17 cellular contexts compared by ENCODE assay signal in the genomic region with DNA sequence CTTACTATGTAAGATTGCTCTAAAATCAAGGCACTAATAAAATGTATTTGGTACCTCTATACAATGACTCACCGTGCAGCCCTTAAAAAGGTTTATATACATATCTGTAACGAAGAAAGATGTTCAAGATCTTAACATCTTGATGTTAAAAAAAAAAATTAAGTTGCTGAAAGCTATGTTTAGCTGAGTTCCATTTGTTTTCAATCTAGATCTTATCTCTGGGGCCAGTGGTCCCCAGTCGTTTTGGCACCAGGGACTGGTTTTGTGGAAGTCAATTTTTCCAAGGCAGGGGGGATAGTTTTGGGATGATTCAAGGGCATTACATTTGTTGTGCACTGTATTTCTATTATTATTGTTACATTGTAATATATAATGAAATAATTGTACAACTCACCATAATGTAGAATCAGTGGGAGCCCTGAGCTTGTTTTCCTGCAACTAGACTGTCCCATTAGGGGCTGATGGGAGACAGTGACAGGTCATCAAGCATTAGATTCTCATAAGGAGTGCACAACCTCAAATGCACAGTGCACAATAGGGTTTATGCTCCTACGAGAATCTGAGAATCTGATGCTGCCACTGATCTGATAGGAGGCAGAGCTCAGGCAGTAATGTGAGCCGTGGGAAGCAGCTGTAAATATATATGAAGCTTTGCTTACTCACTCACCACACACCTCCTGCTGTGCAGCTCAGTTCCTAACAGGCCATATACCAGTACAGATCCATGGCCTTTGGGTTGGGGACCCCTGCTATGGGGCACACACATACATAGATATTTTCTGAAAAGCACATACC. TPM values are rescaled to one million over a fixed set of nuclear protein-coding genes. Genes with fewer than 3 reads are reported as not detected.
DNase-seq lines count a peak whose midpoint lies in the region; ATAC-seq, FAIRE-seq and TF ChIP-seq lines count a peak whose summit lies in the region.
"Had no signal": no experiment of that assay in that cellular context is flagged by ENCODE, and none has a peak within 500 bp of the region (broad histone marks: within the 10 kb centered on the region; RNA-seq: fewer than 3 reads in every experiment).

No MANE protein-coding gene starts in this region.

- H3K4me2 ChIP-seq in K562 (ENCODE audit: insufficient read depth, low read length), result no peak overlapping the region

- BruUV-seq in K562 (replicated peaks; lab: Mats Ljungman, UMichigan), result no TSS peak

- no peaks in the 10 kb centered on the region for H3K9me1 ChIP-seq in K562 (ENCODE audit: control insufficient read depth, insufficient read depth, low read length)

- H3K27ac ChIP-seq in K562 (ENCODE audit: extremely low read depth, low read depth, low read length), result no peak overlapping the region
- no peak overlapping the region for H3K27ac ChIP-seq in effector memory CD4-positive, alpha-beta T cell (ENCODE audit: insufficient read depth, low read length, poor library complexity, severe bottlenecking)
- H3K27ac ChIP-seq: gastrocnemius medialis had no signal

- H3K27ac Mint-ChIP-seq in HFFc6, result no peak overlapping the region
- H3K27ac Mint-ChIP-seq: activated CD8-positive, alpha-beta T cell treated with anti-CD3 and anti-CD28 coated beads, Interleukin-2, amount 10 ng/mL, durations not matched to agents 7 days and 5 days; CD4-positive, alpha-beta memory T cell; natural killer cell treated with Interleukin-12 subunit alpha and Interleukin-12 subunit beta and Interleukin-15 and Interleukin-18, amount 100 ng/mL, for 72 hours had no signal

- H3K9me3 ChIP-seq in K562 (replicated peaks; ENCODE audit: control insufficient read depth, insufficient read depth, low read depth, low read length), result no peaks in the 10 kb centered on the region
- no peaks in the 10 kb centered on the region for H3K9me3 ChIP-seq in effector memory CD4-positive, alpha-beta T cell (ENCODE audit: control insufficient read depth, low read length)

- H2AFZ ChIP-seq in K562 (ENCODE audit: low read depth, low read length), result no peak overlapping the region

- CTCF ChIA-PET in K562 (lab: Yijun Ruan, JAX; ENCODE audit: low intra/inter-chr PET ratio), result no interaction called here

- no peak for TF ChIP-seq RAD21 in K562 (CRISPR knock-in tag; conservative IDR thresholded peaks at IDR 0.05 in 1 of 2, IDR thresholded peaks at IDR 0.05 in 1 of 2)

- no peaks in the 10 kb centered on the region for H3K4me1 ChIP-seq in K562 (replicated peaks in 1 of 2; ENCODE audit: control insufficient read depth in 2 of 2, insufficient read depth in 2 of 2, low read length in 2 of 2)
- no peaks in the 10 kb centered on the region for H3K4me1 ChIP-seq in effector memory CD4-positive, alpha-beta T cell (ENCODE audit: control insufficient read depth, insufficient read depth, low read length, poor library complexity, severe bottlenecking)
- H3K4me1 ChIP-seq: gastrocnemius medialis had no signal

- no peak overlapping the region for H3K4me3 Mint-ChIP-seq in HFFc6
- H3K4me3 Mint-ChIP-seq: activated CD8-positive, alpha-beta T cell treated with anti-CD3 and anti-CD28 coated beads, Interleukin-2, amount 10 ng/mL, durations not matched to agents 7 days and 5 days; CD4-positive, alpha-beta memory T cell; natural killer cell treated with Interleukin-12 subunit alpha and Interleukin-12 subunit beta and Interleukin-15 and Interleukin-18, amount 100 ng/mL, for 72 hours had no signal

- WGBS in K562 (ENCODE audit: insufficient coverage, low coverage, missing lambda C conversion rate), result 1% methylated on average over 5 of the region's 5 CpGs

- no peaks in the 10 kb centered on the region for H3K36me3 ChIP-seq in K562 (ENCODE audit: control insufficient read depth, insufficient read depth, low read length)
- no peaks in the 10 kb centered on the region for H3K36me3 ChIP-seq in effector memory CD4-positive, alpha-beta T cell (ENCODE audit: control insufficient read depth, insufficient read depth, low read length)
- H3K36me3 ChIP-seq: gastrocnemius medialis had no signal

- no peak for TF ChIP-seq EP300 in K562 (IDR thresholded peaks at IDR 0.05; ENCODE audit: low read length)

- no peaks in the 10 kb centered on the region for H3K79me2 ChIP-seq in K562 (ENCODE audit: control insufficient read depth, insufficient read depth, low read length)

- peak; percentile 89 for DNase-seq in H4 (ENCODE audit: low spot score)
- peak; percentile 7 for DNase-seq in NCI-H2227 treated with DMSO at 0.1 percent for 48 hours (lab: John Stamatoyannopoulos, UW)
- DNase-seq in K562 (ENCODE audit: extremely low read depth in 1 of 4, low spot score in 3 of 4), result peak in 1 of 4 experiments; percentile 9
- DNase-seq in islet precursor cell, result peak; percentile 57
- no peak for DNase-seq in HFFc6
- DNase-seq in ACHN, result no peak
- no peak for DNase-seq in effector memory CD4-positive, alpha-beta T cell
- no peak for DNase-seq in GM19238 (ENCODE audit: insufficient read length, low spot score)
- DNase-seq: activated CD8-positive, alpha-beta T cell treated with anti-CD3 and anti-CD28 coated beads, Interleukin-2, amount 10 ng/mL, durations not matched to agents 7 days and 5 days; activated naive CD4-positive, alpha-beta T cell treated with anti-CD3 and anti-CD28 coated beads, Interleukin-2, amount 50 U/mL, for 16 hours; CD4-positive, alpha-beta memory T cell; cortex of kidney; gastrocnemius medialis; NCI-H1092; T-helper 9 cell had no signal

- H4K20me1 ChIP-seq in K562 (replicated peaks; ENCODE audit: control insufficient read depth, insufficient read depth, low read length), result no peaks in the 10 kb centered on the region

- no peak overlapping the region for H3K4me3 ChIP-seq in K562
- H3K4me3 ChIP-seq in effector memory CD4-positive, alpha-beta T cell (ENCODE audit: insufficient read depth, low read depth, low read length, poor library complexity, severe bottlenecking), result no peak overlapping the region
- H3K4me3 ChIP-seq: gastrocnemius medialis had no signal

- peak; percentile 37; the same call in 1 of the 3 replicates for ATAC-seq in K562
- ATAC-seq: activated CD8-positive, alpha-beta T cell treated with anti-CD3 and anti-CD28 coated beads, Interleukin-2, amount 10 ng/mL, durations not matched to agents 7 days and 5 days; gastrocnemius medialis; left lobe of liver; natural killer cell treated with Interleukin-12 subunit alpha and Interleukin-12 subunit beta and Interleukin-15 and Interleukin-18, amount 100 ng/mL, for 72 hours had no signal

- H3K27me3 Mint-ChIP-seq in HFFc6 (ENCODE audit: insufficient read depth), result peaks cover 2% of the 10 kb centered on the region
- H3K27me3 Mint-ChIP-seq: natural killer cell treated with Interleukin-12 subunit alpha and Interleukin-12 subunit beta and Interleukin-15 and Interleukin-18, amount 100 ng/mL, for 72 hours had no signal

- POLR2A ChIA-PET in K562 (lab: Yijun Ruan, JAX), result interaction anchor here (0.7 kb wide), 1 partner anchor 19 kb away, joined by 5 read pairs; no protein-coding TSS in a partner anchor

- H3K9me3 Mint-ChIP-seq in HFFc6, result no peaks in the 10 kb centered on the region
- H3K9me3 Mint-ChIP-seq: natural killer cell treated with Interleukin-12 subunit alpha and Interleukin-12 subunit beta and Interleukin-15 and Interleukin-18, amount 100 ng/mL, for 72 hours had no signal

- H3K36me3 Mint-ChIP-seq in HFFc6 (ENCODE audit: low read depth), result no peaks in the 10 kb centered on the region
- H3K36me3 Mint-ChIP-seq: CD4-positive, alpha-beta memory T cell; natural killer cell treated with Interleukin-12 subunit alpha and Interleukin-12 subunit beta and Interleukin-15 and Interleukin-18, amount 100 ng/mL, for 72 hours had no signal

- no peak for FAIRE-seq in K562 (lab: Jason Lieb, UNC)

- no peak for TF ChIP-seq POLR2A in K562 (conservative IDR thresholded peaks at IDR 0.05)

- TF ChIP-seq CTCF in K562 (IDR thresholded peaks at IDR 0.05 in 2 of 3, conservative IDR thresholded peaks at IDR 0.05 in 1 of 3; ENCODE audit: insufficient read depth in 2 of 3, low read depth in 1 of 3, low read length in 3 of 3), result no peak
- TF ChIP-seq CTCF in HFFc6 (IDR thresholded peaks at IDR 0.05), result no peak

- in situ Hi-C loops in K562 (cut with MboI), result no loop called here
- in situ Hi-C loops in ACHN (cut with HindIII; ENCODE audit: low pct_ligation_motif_present, low pct_unique_long_range_greater_than_20kb, low sequenced_read_pairs), result no loop called here

- no peaks in the 10 kb centered on the region for H3K4me1 Mint-ChIP-seq in HFFc6 (ENCODE audit: low read depth)
- H3K4me1 Mint-ChIP-seq: CD4-positive, alpha-beta memory T cell had no signal

- intact Hi-C loops in K562 (cut with micrococcal nuclease), result no loop called here

- no peak overlapping the region for H3K9ac ChIP-seq in K562 (ENCODE audit: insufficient read depth in 1 of 2, low read depth in 2 of 2, low read length in 2 of 2)

- H3K27me3 ChIP-seq in K562 (ENCODE audit: control insufficient read depth in 2 of 2, insufficient read depth in 2 of 2, low read length in 2 of 2), result no peaks in the 10 kb centered on the region; a peak in 1 of 5 replicates
- no peaks in the 10 kb centered on the region for H3K27me3 ChIP-seq in effector memory CD4-positive, alpha-beta T cell (replicated peaks; ENCODE audit: control insufficient read depth, insufficient read depth, low read length, poor library complexity, severe bottlenecking)
- H3K27me3 ChIP-seq: gastrocnemius medialis had no signal

RNA-seq across cellular contexts. Expression of gene TSLP, which starts 27.6 kb away (rescaled TPM):
- total RNA-seq in H4 (2014; rRNA removed; shearing (Covaris generic)), result 0.99 and 1.1 TPM in 2 replicates
- 0.39 TPM in 1 of 2 replicates, not detected in the other for total RNA-seq in K562 (2011; cell fraction: chromatin; rRNA removed; ENCODE audit: low replicate concordance)
- total RNA-seq in K562 (2011; cell fraction: nucleolus; rRNA removed), result 0.26 TPM in 1 of 2 replicates, not detected in the other
- 0.51 and 0.69 TPM in 2 replicates for total RNA-seq in K562 (2011; cell fraction: nucleoplasm; rRNA removed)
- total RNA-seq in K562 (2014; rRNA removed) (0.09 and 0.41 TPM in 2 replicates), K562 (2014; rRNA removed; fragmentation: Illumina TruSeq; extraction: Trizol) (0.80 and 1.1 TPM in 2 replicates), K562 (2015; rRNA removed; fragmentation: Illumina TruSeq; extraction: Trizol) (0.38 and 0.40 TPM in 2 replicates), K562 (2021) (1.3 and 1.7 TPM in 2 replicates)
- polyA plus RNA-seq in K562 (2011; rRNA removed) (0.74 and 1.0 TPM in 2 replicates), K562 (2014; fragmentation: Illumina TruSeq; extraction: Trizol) (1.6 and 1.8 TPM in 2 replicates), K562 (2014; fragmentation: Nextera tagmentation; extraction: Ambion mirVana) (1 to 10 TPM; 2.4 to 2.8 TPM), K562 (2014; rRNA removed) (1.2 and 1.6 TPM in 2 replicates)
- 0.18 and 0.35 TPM in 2 replicates for polyA plus RNA-seq in K562 (2011; cell fraction: cytosol; rRNA removed)
- polyA plus RNA-seq in K562 (2011; cell fraction: nucleus; rRNA removed), result 0.21 and 0.38 TPM in 2 replicates
- polyA plus RNA-seq in K562 (2012), result 1.1 and 4.6 TPM in 2 replicates
- polyA minus RNA-seq in K562 (2011; rRNA and poly(A)+ RNA removed), result 0.63 and 0.84 TPM in 2 replicates
- not detected in 2 replicates for polyA minus RNA-seq in K562 (2011; cell fraction: cytosol; rRNA and poly(A)+ RNA removed)
- polyA minus RNA-seq in K562 (2011; cell fraction: nucleus; rRNA and poly(A)+ RNA removed), result 0.56 and 0.81 TPM in 2 replicates
- not detected for total RNA-seq in HFFc6 (2021; fragmentation: NEBNext Ultra II Directional; extraction: Animal tissue kit (Norgen Biotek cat#: 25700))
- total RNA-seq: CD4-positive, alpha-beta memory T cell; natural killer cell treated with Interleukin-12 subunit alpha and Interleukin-12 subunit beta and Interleukin-15 and Interleukin-18, amount 100 ng/mL, for 72 hours had no signal
- polyA plus RNA-seq: CD4-positive, alpha-beta memory T cell had no signal

RNA-seq across cellular contexts. Expression of gene WDR36, which starts 48.2 kb away (rescaled TPM):
- total RNA-seq in H4 (2014; rRNA removed; shearing (Covaris generic)), result 41.3 and 44.5 TPM in 2 replicates
- 52.2 and 111 TPM in 2 replicates for total RNA-seq in K562 (2011; cell fraction: chromatin; rRNA removed; ENCODE audit: low replicate concordance)
- 46.2 and 48.2 TPM in 2 replicates for total RNA-seq in K562 (2011; cell fraction: nucleolus; rRNA removed)
- total RNA-seq in K562 (2011; cell fraction: nucleoplasm; rRNA removed), result 40.4 and 54.4 TPM in 2 replicates
- total RNA-seq in K562 (2014; rRNA removed), result 40.8 and 52.9 TPM in 2 replicates
- 64.9 and 69.0 TPM in 2 replicates for total RNA-seq in K562 (2014; rRNA removed; fragmentation: Illumina TruSeq; extraction: Trizol)
- total RNA-seq in K562 (2015; rRNA removed; fragmentation: Illumina TruSeq; extraction: Trizol), result 60.6 and 63.7 TPM in 2 replicates
- total RNA-seq in K562 (2021), result 64.2 and 67.7 TPM in 2 replicates
- 49.9 and 68.0 TPM in 2 replicates for polyA plus RNA-seq in K562 (2011; rRNA removed)
- polyA plus RNA-seq in K562 (2011; cell fraction: cytosol; rRNA removed), result 13.3 and 24.9 TPM in 2 replicates
- polyA plus RNA-seq in K562 (2011; cell fraction: nucleus; rRNA removed), result 35.2 and 48.5 TPM in 2 replicates
- 13.7 and 19.0 TPM in 2 replicates for polyA plus RNA-seq in K562 (2012)
- polyA plus RNA-seq in K562 (2014; fragmentation: Illumina TruSeq; extraction: Trizol), result 38.2 and 41.5 TPM in 2 replicates
- 10 to 100 TPM; 28.1 to 32.2 TPM for polyA plus RNA-seq in K562 (2014; fragmentation: Nextera tagmentation; extraction: Ambion mirVana)
- polyA plus RNA-seq in K562 (2014; rRNA removed), result 25.7 and 28.8 TPM in 2 replicates
- polyA minus RNA-seq in K562 (2011; rRNA and poly(A)+ RNA removed), result 139 and 148 TPM in 2 replicates
- polyA minus RNA-seq in K562 (2011; cell fraction: cytosol; rRNA and poly(A)+ RNA removed), result 43.2 and 67.2 TPM in 2 replicates
- polyA minus RNA-seq in K562 (2011; cell fraction: nucleus; rRNA and poly(A)+ RNA removed), result 88.1 and 171 TPM in 2 replicates
- total RNA-seq in HFFc6 (2021; fragmentation: NEBNext Ultra II Directional; extraction: Animal tissue kit (Norgen Biotek cat#: 25700)), result 10 to 100 TPM; 26.9 to 30.5 (median 28.6) TPM

Comparison
In these comparisons a context has a peak if more than half of its experiments do, and no peak if none do; other contexts are left out.
1. DNase-seq: peak in H4 (single experiment), NCI-H2227 treated with DMSO at 0.1 percent for 48 hours (single experiment) and islet precursor cell (single experiment); none in HFFc6 (single experiment), ACHN (single experiment), effector memory CD4-positive, alpha-beta T cell (0 of 3) and GM19238 (single experiment).